8 cellular contexts compared by ENCODE assay signal in the genomic region with DNA sequence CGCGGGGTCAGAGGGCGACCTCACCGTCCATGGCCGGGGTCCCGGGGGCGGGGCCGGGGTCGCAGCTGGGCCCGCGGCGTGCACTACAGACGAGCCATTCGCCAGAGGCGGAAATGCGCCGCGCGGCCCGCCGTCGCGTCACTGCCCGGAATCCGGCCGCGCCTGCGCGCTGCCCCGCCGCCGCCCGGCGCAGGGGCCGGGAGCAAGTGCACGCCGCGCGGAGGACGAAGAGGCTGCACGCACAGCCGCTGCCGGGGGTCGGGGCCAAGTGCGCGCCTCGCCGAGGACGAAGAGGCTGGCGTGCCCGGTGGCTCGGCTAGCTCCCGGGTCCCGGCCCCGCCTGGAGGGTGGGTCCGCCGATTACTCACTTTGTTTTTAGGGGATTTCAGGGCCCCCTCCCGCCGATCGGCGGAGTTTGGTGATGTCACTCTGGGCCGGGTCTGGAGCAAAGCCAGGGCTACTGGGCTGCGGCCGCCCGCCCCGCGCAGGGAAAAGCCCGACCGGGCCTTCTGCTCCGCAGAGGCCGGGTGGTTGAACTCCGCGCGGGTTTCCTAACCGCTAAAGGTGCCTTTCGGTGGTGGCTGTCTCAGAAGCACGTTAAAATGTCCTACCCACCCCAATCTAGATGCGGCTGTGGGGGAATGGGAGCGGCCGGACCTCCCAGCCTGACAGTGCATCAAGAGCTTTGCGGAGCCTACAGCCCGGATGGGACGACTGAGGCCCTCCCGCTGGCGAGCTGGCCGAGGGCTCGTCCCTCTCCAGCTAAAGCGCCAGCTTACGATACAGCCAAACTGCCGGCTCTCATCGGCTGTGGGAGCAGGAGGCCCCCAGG. TPM values are rescaled to one million over a fixed set of nuclear protein-coding genes. Genes with fewer than 3 reads are reported as not detected.
DNase-seq lines count a peak whose midpoint lies in the region; TF ChIP-seq lines count a peak whose summit lies in the region.

A gene (minus strand): TSS at position 115 of the 832 bp plus-strand sequence. CDS start 84 bp downstream, at position 31.

- 0 to 1% methylated on average over 50 to 58 of the region's 91 CpGs for WGBS in GM23248 (ENCODE audit: low coverage in 1 of 2, low lambda C conversion rate in 2 of 2, missing lambda C conversion rate in 2 of 2), 2 experiments

- in situ Hi-C loops in GM23248 (cut with MboI), result no loop called here

- H3K27ac ChIP-seq in GM23248 (peak within 1 kb of the TSS; percentile 94), subcutaneous abdominal adipose tissue (ENCODE audit: low read depth, low read length) (peak within 1 kb of the TSS; percentile 100)

- DNase-seq in ELF-1 (ENCODE audit: low read depth, low spot score) (peak; percentile 93), GM23248 (peak; percentile 98), Kasumi-1 (lab: John Stamatoyannopoulos, UW) (peak; percentile 75 to 83), SIG-M5 treated with dmso at 0.1 percent for 504 hours (lab: John Stamatoyannopoulos, UW; ENCODE audit: unreplicated experiment) (peak; percentile 89), activated gamma-delta T cell treated with Interleukin-2 at 50 U/mL for 16 hours (peak; percentile 88), foreskin fibroblast (peak; percentile 96 to 99)

- H3K4me1 ChIP-seq in GM23248 (ENCODE audit: insufficient read depth) (peaks cover 10% of the 10 kb centered on the region), neuron (ENCODE audit: insufficient read depth, low read length) (peaks cover 12% of the 10 kb centered on the region), subcutaneous abdominal adipose tissue (ENCODE audit: control insufficient read depth in 5 of 5, insufficient read depth in 5 of 5, low read length in 5 of 5) (peaks cover 8 to 37% (median 24%) of the 10 kb centered on the region in 5 donors)

- H2AFZ ChIP-seq in GM23248 (peak within 1 kb of the TSS; percentile 67), neuron (ENCODE audit: low read depth, low read length) (peak within 1 kb of the TSS; percentile 73)

- H4K20me1 ChIP-seq in GM23248 (ENCODE audit: insufficient read depth), result no peaks in the 10 kb centered on the region

- H3K9me3 ChIP-seq in GM23248 (ENCODE audit: low read depth) (no peaks in the 10 kb centered on the region), neuron (ENCODE audit: low read length) (no peaks in the 10 kb centered on the region), subcutaneous abdominal adipose tissue (ENCODE audit: control insufficient read depth in 5 of 5, low read length in 5 of 5) (no peaks in the 10 kb centered on the region)

- peaks cover 17% of the 10 kb centered on the region; the same call in 1 of the 2 replicates for H3F3A ChIP-seq in GM23248 (ENCODE audit: insufficient read depth)

- H3K9me2 ChIP-seq in GM23248 (ENCODE audit: insufficient read depth), result no peaks in the 10 kb centered on the region

- H3K9ac ChIP-seq in GM23248, result peak within 1 kb of the TSS; percentile 94
- H3K9ac ChIP-seq in subcutaneous abdominal adipose tissue (ENCODE audit: low read length in 5 of 5), result peak within 1 kb of the TSS; percentile 86 to 99 (median 97)

- H3K27me3 ChIP-seq in GM23248 (replicated peaks; ENCODE audit: insufficient read depth), result no peaks in the 10 kb centered on the region
- H3K27me3 ChIP-seq in neuron (ENCODE audit: insufficient read depth, low read length), result no peaks in the 10 kb centered on the region
- peaks cover 0 to 3% (median 0%) of the 10 kb centered on the region in 5 donors for H3K27me3 ChIP-seq in subcutaneous abdominal adipose tissue (ENCODE audit: control insufficient read depth in 5 of 5, insufficient read depth in 4 of 5, low read length in 5 of 5)

- peaks cover 22% of the 10 kb centered on the region; the same call in 1 of the 2 replicates for H3K36me3 ChIP-seq in GM23248 (ENCODE audit: low read depth)
- H3K36me3 ChIP-seq in neuron (ENCODE audit: insufficient read depth, low read length), result peaks cover 30% of the 10 kb centered on the region
- peaks cover 0 to 36% (median 33%) of the 10 kb centered on the region in 5 donors for H3K36me3 ChIP-seq in subcutaneous abdominal adipose tissue (ENCODE audit: control insufficient read depth in 5 of 5, insufficient read depth in 5 of 5, low read length in 5 of 5)

- H3K4me3 ChIP-seq in GM23248, result peak within 1 kb of the TSS; percentile 98
- H3K4me3 ChIP-seq in foreskin fibroblast (ENCODE audit: low read depth in 1 of 2, low read length in 2 of 2), result peak within 1 kb of the TSS; percentile 91 to 96
- H3K4me3 ChIP-seq in neuron (ENCODE audit: low read length), result peak within 1 kb of the TSS; percentile 98
- peak within 1 kb of the TSS; percentile 74 to 97 (median 85) for H3K4me3 ChIP-seq in subcutaneous abdominal adipose tissue (ENCODE audit: low read depth in 1 of 5, low read length in 5 of 5)

- H3K4me2 ChIP-seq in GM23248 (ENCODE audit: unreplicated experiment), result peak within 1 kb of the TSS; percentile 96

- peaks cover 46% of the 10 kb centered on the region for H3K79me2 ChIP-seq in GM23248 (ENCODE audit: insufficient read depth)

- no peak for TF ChIP-seq CTCF in foreskin fibroblast (IDR thresholded peaks at IDR 0.05; ENCODE audit: low read depth, low read length)

RNA-seq across cellular contexts. Expression of the gene that starts here (rescaled TPM):
- total RNA-seq in GM23248 (2014; rRNA removed; shearing (Covaris generic)), result 38.4 and 45.1 TPM in 2 replicates
- polyA plus RNA-seq in GM23248 (2016; fragmentation: Nextera tagmentation; extraction: Ambion mirVana), result 67.8 and 74.3 TPM in 2 replicates

Comparison
In these comparisons a context has a peak if more than half of its experiments do, and no peak if none do; other contexts are left out.
1. Peak in every context shown above with its lines: DNase-seq, H3K4me3 ChIP-seq and H3K27ac ChIP-seq.